18 cellular contexts compared by ENCODE assay signal in the genomic region with DNA sequence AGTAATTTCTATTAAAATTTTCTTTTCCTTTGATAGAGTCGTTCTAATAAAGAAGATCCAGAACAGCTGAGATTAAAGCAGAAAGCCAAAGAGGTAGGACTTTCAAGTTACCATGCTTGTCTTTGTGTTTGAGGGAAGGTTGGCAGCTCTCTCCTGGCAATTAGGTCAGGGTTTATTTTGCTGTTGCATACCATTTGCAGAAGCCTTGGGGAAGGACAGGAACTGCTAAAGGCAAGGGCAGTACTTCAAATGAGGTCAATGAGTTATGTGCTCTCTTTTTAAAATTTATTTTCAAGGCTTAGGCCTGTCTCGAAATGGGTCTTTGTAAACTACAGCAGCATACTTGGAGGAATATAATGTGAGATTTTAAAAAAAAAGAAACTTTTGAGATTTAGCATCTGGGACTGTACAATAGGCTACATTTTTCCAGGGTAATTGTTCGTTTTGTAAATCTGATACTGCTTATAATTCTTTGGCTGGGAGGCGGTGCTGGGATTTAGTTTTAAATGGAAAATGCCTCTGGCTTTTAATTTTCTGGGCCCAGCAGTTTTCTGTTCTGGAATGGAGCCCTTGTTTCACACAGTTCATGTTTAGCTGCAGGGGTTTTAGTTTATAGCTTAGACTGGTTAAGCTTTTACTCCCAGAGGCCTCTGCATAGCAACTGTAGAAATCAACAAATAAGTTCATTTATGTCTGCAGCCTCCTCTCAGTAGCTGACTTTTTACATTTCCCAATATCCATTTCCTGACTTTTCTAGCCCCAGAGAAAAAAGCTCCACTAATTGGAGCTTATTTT.
A peak's percentile ranks its signal among the peaks of the same experiment; 100 is the strongest.
DNase-seq lines count a peak whose midpoint lies in the region; ATAC-seq, FAIRE-seq and TF ChIP-seq lines count a peak whose summit lies in the region.
"Had no signal": no experiment of that assay in that cellular context is flagged by ENCODE, and none has a peak within 500 bp of the region (broad histone marks: within the 10 kb centered on the region; RNA-seq: fewer than 3 reads in every experiment).

No MANE protein-coding gene starts in this region.

- no peak for FAIRE-seq in pancreas (lab: Jason Lieb, UNC)
- FAIRE-seq: urothelium cell line had no signal

- H3K9ac ChIP-seq in adipocyte (ENCODE audit: low read length) = peak overlapping the region; percentile 11

- 12 to 17% methylated on average over 4 of the region's 4 CpGs for WGBS in gastroesophageal sphincter (ENCODE audit: low coverage in 1 of 2), 2 donors
- 77 to 81% methylated on average over 4 of the region's 4 CpGs for WGBS in pancreas, 2 donors
- WGBS in esophagus squamous epithelium, 2 donors = 29 to 39% methylated on average over 4 of the region's 4 CpGs

- no peak for ATAC-seq in gastroesophageal sphincter
- ATAC-seq in pancreas = no peak
- ATAC-seq in GM18861 (IDR thresholded peaks at IDR 0.05; ENCODE audit: unreplicated experiment) = no peak
- ATAC-seq: activated CD4-positive, CD25-positive, alpha-beta regulatory T cell treated with anti-CD3 and anti-CD28 coated beads, Interleukin-2, amount 50 U/mL, for 24 hours; naive thymus-derived CD8-positive, alpha-beta T cell had no signal

- TF ChIP-seq EP300 in gastroesophageal sphincter (IDR thresholded peaks at IDR 0.05) = no peak

- intact Hi-C loops in pancreas (cut with DNase I) (no loop called here), esophagus squamous epithelium (cut with DNase I) (no loop called here)

- no peaks in the 10 kb centered on the region for H3K9me3 ChIP-seq in adipocyte (ENCODE audit: control insufficient read depth, low read length)
- no peaks in the 10 kb centered on the region for H3K9me3 ChIP-seq in gastroesophageal sphincter
- no peaks in the 10 kb centered on the region for H3K9me3 ChIP-seq in neuron (ENCODE audit: low read length)
- no peaks in the 10 kb centered on the region for H3K9me3 ChIP-seq in pancreas
- H3K9me3 ChIP-seq in esophagus squamous epithelium = no peaks in the 10 kb centered on the region

- H2AFZ ChIP-seq in neuron (ENCODE audit: low read depth, low read length) = peak overlapping the region; percentile 76

- no peak for TF ChIP-seq CTCF in gastroesophageal sphincter (IDR thresholded peaks at IDR 0.05)
- no peak for TF ChIP-seq CTCF in pancreas (IDR thresholded peaks at IDR 0.05)
- no peak for TF ChIP-seq CTCF in esophagus squamous epithelium (IDR thresholded peaks at IDR 0.05)

- DNase-seq in AG20443 (ENCODE audit: low spot score) (peak; percentile 11), adipocyte (ENCODE audit: low read depth) (peak; percentile 73), pancreas (no peak), NCI-H1105 treated with DMSO at 0.1 percent for 48 hours (lab: John Stamatoyannopoulos, UW) (no peak), esophagus squamous epithelium (lab: John Stamatoyannopoulos, UW) (no peak)
- DNase-seq: activated T-cell treated with anti-CD3 and anti-CD28 coated beads, Interleukin-2, amount 50 U/mL, for 1 hour; AML-193; amniotic stem cell; DMS79 treated with DMSO at 0.1 percent for 48 hours; effector memory CD4-positive, alpha-beta T cell; naive thymus-derived CD8-positive, alpha-beta T cell; NCI-H774; stimulated activated CD4-positive, alpha-beta T cell treated with anti-CD3 and anti-CD28 coated beads, Interleukin-12 subunit alpha, Interleukin-12 subunit beta, amount 100 ng/mL, for 4 hours had no signal

- H3K4me3 ChIP-seq in adipocyte (ENCODE audit: low read length) = no peak overlapping the region
- H3K4me3 ChIP-seq in gastroesophageal sphincter = no peak overlapping the region
- no peak overlapping the region for H3K4me3 ChIP-seq in neuron (ENCODE audit: low read length)
- H3K4me3 ChIP-seq in pancreas = no peak overlapping the region
- H3K4me3 ChIP-seq in esophagus squamous epithelium = no peak overlapping the region

- H3K27me3 ChIP-seq in adipocyte (replicated peaks; ENCODE audit: control insufficient read depth, insufficient read depth, low read length) (no peaks in the 10 kb centered on the region), gastroesophageal sphincter (no peaks in the 10 kb centered on the region), neuron (ENCODE audit: insufficient read depth, low read length) (no peaks in the 10 kb centered on the region), pancreas (no peaks in the 10 kb centered on the region), esophagus squamous epithelium (no peaks in the 10 kb centered on the region)

- H3K4me1 ChIP-seq in adipocyte (ENCODE audit: control insufficient read depth, insufficient read depth, low read length) (peaks cover 23% of the 10 kb centered on the region), gastroesophageal sphincter (peaks cover 12 to 32% (median 14%) of the 10 kb centered on the region in 3 donors), neuron (ENCODE audit: insufficient read depth, low read length) (peaks cover 17% of the 10 kb centered on the region), pancreas (peaks cover 0 to 4% (median 0%) of the 10 kb centered on the region in 3 donors), esophagus squamous epithelium (peaks cover 4 to 24% (median 12%) of the 10 kb centered on the region in 3 donors)

- no peak for TF ChIP-seq POLR2A in gastroesophageal sphincter (IDR thresholded peaks at IDR 0.05)
- TF ChIP-seq POLR2A in esophagus squamous epithelium (IDR thresholded peaks at IDR 0.05) = no peak

- H3K27ac ChIP-seq in gastroesophageal sphincter (peak overlapping the region; percentile 0 to 61 (median 56)), pancreas (no peak overlapping the region), esophagus squamous epithelium (peak overlapping the region in 2 of 4 donors; percentile 36 to 52)

- no peaks in the 10 kb centered on the region for H3K36me3 ChIP-seq in adipocyte (ENCODE audit: control insufficient read depth, insufficient read depth, low read length, severe bottlenecking)
- H3K36me3 ChIP-seq in gastroesophageal sphincter = no peaks in the 10 kb centered on the region
- H3K36me3 ChIP-seq in neuron (ENCODE audit: insufficient read depth, low read length) = no peaks in the 10 kb centered on the region
- no peaks in the 10 kb centered on the region for H3K36me3 ChIP-seq in pancreas
- H3K36me3 ChIP-seq in esophagus squamous epithelium = peaks cover 0 to 17% (median 0%) of the 10 kb centered on the region in 3 donors

Comparison
In these comparisons a context has a peak if more than half of its experiments do, and no peak if none do; other contexts are left out.
1. DNase-seq: peak in AG20443 (single experiment) and adipocyte (single experiment); none in pancreas (0 of 6), NCI-H1105 treated with DMSO at 0.1 percent for 48 hours (single experiment) and esophagus squamous epithelium (single experiment).
2. H3K27ac ChIP-seq: peak in gastroesophageal sphincter (4 of 4); none in pancreas (0 of 4).